10 cellular contexts compared by ENCODE assay signal in genomic region chr2:54632733-54633692, GRCh38.
DNase-seq lines count a peak whose midpoint lies in the region; ATAC-seq, FAIRE-seq and TF ChIP-seq lines count a peak whose summit lies in the region.
"Had no signal": no experiment of that assay in that cellular context is flagged by ENCODE, and none has a peak within 500 bp of the region (broad histone marks: within the 10 kb centered on the region; RNA-seq: fewer than 3 reads in every experiment).

No MANE protein-coding gene starts in this region.

- peak; percentile 8 for FAIRE-seq in endothelial cell of umbilical vein (lab: Jason Lieb, UNC)
- FAIRE-seq: H54 had no signal

- H3K36me3 ChIP-seq in BJ (ENCODE audit: control insufficient read depth, insufficient read depth, low read length) (peaks cover 24% of the 10 kb centered on the region), endothelial cell of umbilical vein (ENCODE audit: control insufficient read depth in 2 of 2, extremely low read depth in 1 of 2, insufficient read depth in 2 of 2, low read length in 2 of 2) (peaks cover 35 to 46% of the 10 kb centered on the region in 2 experiments), neutrophil (peaks cover 93% of the 10 kb centered on the region)

- H3K27ac ChIP-seq in endothelial cell of umbilical vein (ENCODE audit: insufficient read depth, low read depth, low read length), result peak overlapping the region; percentile 91
- peak overlapping the region; percentile 11 for H3K27ac ChIP-seq in neutrophil

- H2AFZ ChIP-seq in endothelial cell of umbilical vein (ENCODE audit: low read depth, low read length), result no peak overlapping the region

- POLR2A ChIA-PET in BJ (lab: Charles Lee) (interaction anchor here (0.5 kb wide), 1 partner anchor 19 kb away, joined by 3 read pairs; no protein-coding TSS in a partner anchor), endothelial cell of umbilical vein (lab: Charles Lee) (no interaction called here)

- H3K79me2 ChIP-seq in endothelial cell of umbilical vein (ENCODE audit: control insufficient read depth, insufficient read depth, low read length), result peaks cover 26% of the 10 kb centered on the region

- H3K27me3 ChIP-seq in BJ (ENCODE audit: control insufficient read depth, insufficient read depth, low read length) (no peaks in the 10 kb centered on the region), endothelial cell of umbilical vein (ENCODE audit: control insufficient read depth in 2 of 2, insufficient read depth in 2 of 2, low read length in 2 of 2) (no peaks in the 10 kb centered on the region), neutrophil (no peaks in the 10 kb centered on the region)

- intact Hi-C loops in endothelial cell of umbilical vein (cut with micrococcal nuclease), result no loop called here

- no peak for ATAC-seq in HG02571 (IDR thresholded peaks at IDR 0.05; ENCODE audit: unreplicated experiment)
- ATAC-seq in HG02981 (IDR thresholded peaks at IDR 0.05; ENCODE audit: unreplicated experiment), result no peak

- no peak overlapping the region for H3K4me3 ChIP-seq in BJ (ENCODE audit: low read depth, low read length)
- no peak overlapping the region for H3K4me3 ChIP-seq in endothelial cell of umbilical vein (replicated peaks in 1 of 3; ENCODE audit: insufficient read depth in 1 of 3, low read depth in 1 of 3, low read length in 3 of 3)
- no peak overlapping the region for H3K4me3 ChIP-seq in neutrophil (ENCODE audit: low read depth in 1 of 2, low read length in 1 of 2)

- TF ChIP-seq POLR2A in endothelial cell of umbilical vein (IDR thresholded peaks at IDR 0.05; ENCODE audit: low read depth, low read length), result no peak

- H3K4me1 ChIP-seq in endothelial cell of umbilical vein (ENCODE audit: control insufficient read depth, extremely low read depth, insufficient read depth, low read length), result peaks cover 37% of the 10 kb centered on the region
- H3K4me1 ChIP-seq in neutrophil (ENCODE audit: control insufficient read depth in 1 of 2, insufficient read depth in 1 of 2, low read depth in 1 of 2, low read length in 1 of 2), result no peaks in the 10 kb centered on the region

- CTCF ChIA-PET in BJ (lab: Yijun Ruan, JAX) (interaction anchor here (0.9 kb wide), 1 partner anchor 8 kb away, joined by 3 read pairs; no protein-coding TSS in a partner anchor), endothelial cell of umbilical vein (lab: Charles Lee) (interaction anchor here (1.1 to 2.3 kb wide), 3 partner anchors 25 to 72 kb away, joined by 4 to 10 read pairs (median 6); no protein-coding TSS in a partner anchor)

- H4K20me1 ChIP-seq in endothelial cell of umbilical vein (replicated peaks; ENCODE audit: control insufficient read depth, extremely low read depth, insufficient read depth, low read length), result no peaks in the 10 kb centered on the region

- no peak for TF ChIP-seq CTCF in BJ (IDR thresholded peaks at IDR 0.05; ENCODE audit: insufficient read depth, low read depth, low read length)
- TF ChIP-seq CTCF in endothelial cell of umbilical vein (IDR thresholded peaks at IDR 0.05; ENCODE audit: extremely low read depth in 1 of 2, insufficient read depth in 1 of 2, low read depth in 1 of 2, low read length in 2 of 2), result no peak
- no peak for TF ChIP-seq CTCF in neutrophil (IDR thresholded peaks at IDR 0.05)

- dilution Hi-C loops in endothelial cell of umbilical vein (cut with MboI; ENCODE audit: extremely low pct_ligation_motif_present, low sequenced_read_pairs), result no loop called here

- BruUV-seq in endothelial cell of umbilical vein (replicated peaks; lab: Mats Ljungman, UMichigan), result no TSS peak

- peak overlapping the region; percentile 55 for H3K9ac ChIP-seq in endothelial cell of umbilical vein (replicated peaks; ENCODE audit: extremely low read depth, insufficient read depth, low read length)

- H3K9me1 ChIP-seq in endothelial cell of umbilical vein (replicated peaks; ENCODE audit: control insufficient read depth, extremely low read depth, insufficient read depth, low read length), result no peaks in the 10 kb centered on the region

- H3K9me3 ChIP-seq in endothelial cell of umbilical vein (replicated peaks; ENCODE audit: control insufficient read depth, insufficient read depth, low read length) (no peaks in the 10 kb centered on the region), neutrophil (no peaks in the 10 kb centered on the region)

- peak; percentile 22 for DNase-seq in BJ (ENCODE audit: low read depth)
- peak; percentile 27 for DNase-seq in NAMALWA (ENCODE audit: low spot score)
- DNase-seq in endothelial cell of umbilical vein (ENCODE audit: low read depth, low spot score), result peak; percentile 79
- no peak for DNase-seq in OCI-M2 (lab: John Stamatoyannopoulos, UW; ENCODE audit: unreplicated experiment)
- DNase-seq in NCI-H1694 (lab: John Stamatoyannopoulos, UW), result no peak
- DNase-seq: GDM1 had no signal

- H3K4me2 ChIP-seq in endothelial cell of umbilical vein (ENCODE audit: insufficient read depth, low read length), result peak overlapping the region; percentile 41

TF ChIP-seq in endothelial cell of umbilical vein, 7 proteins besides CTCF, POLR2A, EP300 and RAD21:
- TF ChIP-seq GATA2 (IDR thresholded peaks at IDR 0.05; ENCODE audit: insufficient read depth, insufficient read length, low read depth, low read length) (peak; percentile 19), MYC (IDR thresholded peaks at IDR 0.05; ENCODE audit: low read depth, low read length) (no peak), POLR2AphosphoS5 (IDR thresholded peaks at IDR 0.05; ENCODE audit: insufficient read depth, low read depth, low read length) (peak; percentile 65), FOS (IDR thresholded peaks at IDR 0.05; ENCODE audit: borderline replicate concordance, insufficient read depth, low read length) (peak; percentile 44)

Comparison
In these comparisons a context has a peak if more than half of its experiments do, and no peak if none do; other contexts are left out.
1. DNase-seq: peak in BJ (single experiment), NAMALWA (single experiment) and endothelial cell of umbilical vein (single experiment); none in OCI-M2 (single experiment) and NCI-H1694 (single experiment).